Comparison of ENCODE assay signal across 21 cellular contexts in genomic region chr20:29743101-29743931, GRCh38.
"Had no signal": no experiment of that assay in that cellular context is flagged by ENCODE, and none has a peak within 500 bp of the region (broad histone marks: within the 10 kb centered on the region; RNA-seq: fewer than 3 reads in every experiment).

No MANE protein-coding gene starts in this region.

- H3K27me3 ChIP-seq: hepatocyte had no signal

- H3K27ac ChIP-seq: esophagus muscularis mucosa, hepatocyte, tibial artery had no signal

- FAIRE-seq: astrocyte, bronchial epithelial cell, islet of Langerhans had no signal

- H3K4me1 Mint-ChIP-seq: activated CD4-positive, alpha-beta T cell treated with anti-CD3 and anti-CD28 coated beads for 36 hours; activated naive CD4-positive, alpha-beta T cell treated with anti-CD3 and anti-CD28 coated beads, Interleukin-2, amount 50 U/mL, for 24 hours; mesothelial cell of epicardium; neural crest cell; WTC11 had no signal

- H3K36me3 ChIP-seq: esophagus muscularis mucosa, tibial artery had no signal

- H3K4me3 Mint-ChIP-seq: activated CD4-positive, alpha-beta T cell treated with anti-CD3 and anti-CD28 coated beads for 36 hours; activated naive CD4-positive, alpha-beta T cell treated with anti-CD3 and anti-CD28 coated beads, Interleukin-2, amount 50 U/mL, for 24 hours; mesothelial cell of epicardium; neural crest cell; WTC11 had no signal

- H3K27ac Mint-ChIP-seq: activated CD4-positive, alpha-beta T cell treated with anti-CD3 and anti-CD28 coated beads for 36 hours; activated naive CD4-positive, alpha-beta T cell treated with anti-CD3 and anti-CD28 coated beads, Interleukin-2, amount 50 U/mL, for 24 hours; mesothelial cell of epicardium; progenitor cell of endocrine pancreas; WTC11 had no signal

- DNase-seq: activated CD4-positive, alpha-beta T cell treated with anti-CD3 and anti-CD28 coated beads for 36 hours; activated CD4-positive, alpha-beta T cell treated with anti-CD3 and anti-CD28 coated beads, Interleukin-2, amount 50 U/mL, for 48 hours; activated gamma-delta T cell; activated T-cell treated with anti-CD3 and anti-CD28 coated beads, Interleukin-2, amount 50 U/mL, for 48 hours; cerebellar nuclear complex; effector CD4-positive, alpha-beta T cell; stimulated activated CD4-positive, alpha-beta T cell treated with anti-CD3 and anti-CD28 coated beads, Interleukin-12 subunit alpha, Interleukin-12 subunit beta, amount 100 ng/mL, for 4 hours; stimulated activated CD4-positive, alpha-beta T cell treated with anti-CD3 and anti-CD28 coated beads, Interleukin-1b, Interleukin-23, amount 100 ng/mL, for 48 hours; stimulated activated CD8-positive, alpha-beta memory T cell treated with anti-CD3 and anti-CD28 coated beads, Interleukin-4, amount 100 ng/mL, for 48 hours; stimulated activated naive CD4-positive, alpha-beta T cell treated with Interleukin-2 at 50 U/mL for 16 hours had no signal

- ATAC-seq: activated CD4-positive, alpha-beta T cell treated with anti-CD3 and anti-CD28 coated beads for 36 hours; WTC11 had no signal

- H3K27me3 Mint-ChIP-seq: activated CD4-positive, alpha-beta T cell treated with anti-CD3 and anti-CD28 coated beads for 36 hours; progenitor cell of endocrine pancreas had no signal

- H3K4me3 ChIP-seq: esophagus muscularis mucosa, hepatocyte, tibial artery had no signal

- H3K4me1 ChIP-seq: esophagus muscularis mucosa, tibial artery had no signal
